ENCODE assay signal across 21 cellular contexts in the genomic region with DNA sequence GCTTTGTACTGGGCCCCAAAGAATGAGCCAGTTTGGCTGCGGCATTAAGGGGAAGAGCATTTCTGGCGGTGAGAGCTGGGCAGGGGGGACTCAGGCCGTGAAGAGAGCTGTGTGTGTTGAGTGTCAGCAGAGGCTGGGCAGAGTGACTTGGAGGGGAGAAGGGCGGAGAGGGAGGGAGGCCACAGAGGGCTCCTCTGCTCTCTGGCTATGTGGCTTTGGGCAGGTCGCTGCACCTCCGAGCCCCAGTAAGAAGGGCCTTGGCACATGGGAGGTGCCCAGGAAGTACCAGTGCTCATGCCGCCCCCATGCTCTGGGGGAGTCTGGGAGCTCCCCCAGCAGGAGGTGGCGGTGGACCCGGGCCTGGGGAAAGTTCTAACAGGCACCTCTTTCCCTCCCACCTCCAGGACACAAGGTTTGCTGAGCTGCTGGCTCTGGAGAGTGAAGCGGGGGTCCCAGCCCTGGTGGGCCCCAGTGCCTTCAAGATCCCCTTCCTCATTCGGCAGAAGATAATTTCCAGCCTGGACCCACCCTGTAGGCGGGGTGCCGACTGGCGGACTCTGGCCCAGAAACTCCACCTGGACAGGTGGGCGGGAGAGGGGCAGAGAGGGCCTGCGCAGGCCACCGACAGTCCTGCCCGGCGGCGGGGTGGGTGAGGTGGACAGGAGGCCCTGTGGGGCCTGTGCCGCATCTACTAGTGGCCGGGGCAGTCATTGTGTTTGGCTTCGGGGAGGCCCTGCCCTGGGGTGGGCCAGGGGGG. TPM values are rescaled to one million over a fixed set of nuclear protein-coding genes. Genes with fewer than 3 reads are reported as not detected.
DNase-seq lines count a peak whose midpoint lies in the region; ATAC-seq and TF ChIP-seq lines count a peak whose summit lies in the region.
"Had no signal": no experiment of that assay in that cellular context is flagged by ENCODE, and none has a peak within 500 bp of the region (broad histone marks: within the 10 kb centered on the region; RNA-seq: fewer than 3 reads in every experiment).

No MANE protein-coding gene starts in this region.

- no peaks in the 10 kb centered on the region for H3K4me1 ChIP-seq in H9 (ENCODE audit: insufficient read depth, low read length)
- peaks cover 14 to 27% of the 10 kb centered on the region in 2 donors for H3K4me1 ChIP-seq in neuronal stem cell (ENCODE audit: control insufficient read depth in 2 of 2, insufficient read depth in 1 of 2, low read depth in 1 of 2, low read length in 2 of 2)
- no peaks in the 10 kb centered on the region for H3K4me1 ChIP-seq in mesendoderm (ENCODE audit: control insufficient read depth, low read depth, low read length)

- no peak overlapping the region for H2BK12ac ChIP-seq in H9 (ENCODE audit: insufficient read length, low read depth, low read length)
- no peak overlapping the region for H2BK12ac ChIP-seq in neuronal stem cell (ENCODE audit: low read length)

- H3K4me3 ChIP-seq in neuronal stem cell (ENCODE audit: low read length in 2 of 2) (no peak overlapping the region), mesendoderm (ENCODE audit: low read length) (no peak overlapping the region)
- H3K4me3 ChIP-seq: GM12878, GM23248, K562 had no signal

- no peaks in the 10 kb centered on the region; a peak in 1 of 7 replicates for H3K36me3 Mint-ChIP-seq in H9 (ENCODE audit: insufficient read depth in 1 of 3, low read depth in 3 of 3)
- peaks cover 59% of the 10 kb centered on the region for H3K36me3 Mint-ChIP-seq in dendritic cell treated with granulocyte-macrophage colony-stimulating factor and Interleukin-4, amounts not matched to agents 40 ng/mL and 50 ng/mL, for 4 days (ENCODE audit: low read depth)
- H3K36me3 Mint-ChIP-seq: CD4-positive, CD25-positive, alpha-beta regulatory T cell; CD8-positive, alpha-beta memory T cell had no signal

- H3T11ph ChIP-seq in H9 (ENCODE audit: low read length): no peak overlapping the region

- no peak overlapping the region for H3K18ac ChIP-seq in H9 (ENCODE audit: insufficient read length, low read depth, low read length)
- H3K18ac ChIP-seq in neuronal stem cell (ENCODE audit: low read length): peak overlapping the region; percentile 77
- H3K18ac ChIP-seq in mesendoderm (ENCODE audit: low read length): no peak overlapping the region

- H3K23ac ChIP-seq in H9 (ENCODE audit: insufficient read length, low read depth, low read length) (no peak overlapping the region), neuronal stem cell (ENCODE audit: low read depth, low read length, poor library complexity) (no peak overlapping the region), mesendoderm (ENCODE audit: low read length) (no peak overlapping the region)

- no peaks in the 10 kb centered on the region for H3K23me2 ChIP-seq in H9 (ENCODE audit: insufficient read length, low read depth, low read length, poor library complexity, severe bottlenecking)

- no peak overlapping the region for H4K91ac ChIP-seq in H9 (ENCODE audit: insufficient read length, low read depth, low read length)
- no peak overlapping the region for H4K91ac ChIP-seq in neuronal stem cell (ENCODE audit: low read depth, low read length, poor library complexity)

- H3K4me1 Mint-ChIP-seq in H9: peaks cover 2 to 15% of the 10 kb centered on the region in 2 experiments; a peak in 3 of 4 replicates
- H3K4me1 Mint-ChIP-seq in dendritic cell treated with granulocyte-macrophage colony-stimulating factor and Interleukin-4, amounts not matched to agents 40 ng/mL and 50 ng/mL, for 4 days (ENCODE audit: low read depth): peaks cover 34% of the 10 kb centered on the region

- ATAC-seq in HG03039 (IDR thresholded peaks at IDR 0.05; ENCODE audit: unreplicated experiment): no peak
- ATAC-seq: GM12878 had no signal

- H2BK15ac ChIP-seq in H9 (ENCODE audit: low read depth, low read length) (no peak overlapping the region), neuronal stem cell (ENCODE audit: low read length) (peak overlapping the region; percentile 62), mesendoderm (replicated peaks; ENCODE audit: low read depth) (no peak overlapping the region)

- no peaks in the 10 kb centered on the region for H4K20me1 ChIP-seq in H9 (ENCODE audit: control insufficient read depth, insufficient read depth, insufficient read length)

- no CpG with 5 or more reads among the region's 23 CpGs for WGBS in H9 (ENCODE audit: extremely low coverage, insufficient read length, low lambda C conversion rate)
- no CpG with 5 or more reads among the region's 23 CpGs for WGBS in neuronal stem cell (ENCODE audit: extremely low coverage in 2 of 2, insufficient read length in 2 of 2, insufficient replicate concordance in 1 of 2), 2 donors
- no CpG with 5 or more reads among the region's 23 CpGs for WGBS in mesendoderm (ENCODE audit: extremely low coverage, insufficient coverage, low lambda C conversion rate)

- H2AK5ac ChIP-seq in H9 (ENCODE audit: insufficient read length, low read length): no peak overlapping the region
- peak overlapping the region; percentile 88 for H2AK5ac ChIP-seq in neuronal stem cell (ENCODE audit: low read depth, low read length)
- H2AK5ac ChIP-seq in mesendoderm (ENCODE audit: low read length): no peak overlapping the region

- no peaks in the 10 kb centered on the region for H3K27me3 ChIP-seq in H9 (ENCODE audit: insufficient read depth, low read length)
- peaks cover 0 to 45% (median 0%) of the 10 kb centered on the region in 3 experiments for H3K27me3 ChIP-seq in neuronal stem cell (ENCODE audit: control insufficient read depth in 3 of 3, insufficient read depth in 3 of 3, low read depth in 1 of 3, low read length in 3 of 3)
- H3K27me3 ChIP-seq in mesendoderm (ENCODE audit: insufficient read depth, low read length, poor library complexity): no peaks in the 10 kb centered on the region
- H3K27me3 ChIP-seq: BE2C had no signal

- H3K27ac ChIP-seq in H9 (ENCODE audit: insufficient read length, low read depth, low read length): no peak overlapping the region
- no peak overlapping the region for H3K27ac ChIP-seq in neuronal stem cell (replicated peaks; ENCODE audit: low read length)
- no peak overlapping the region for H3K27ac ChIP-seq in mesendoderm (ENCODE audit: low read depth, low read length)
- H3K27ac ChIP-seq: GM23248 had no signal

- H3K36me3 ChIP-seq in neuronal stem cell (replicated peaks in 1 of 2; ENCODE audit: control insufficient read depth in 2 of 2, insufficient read depth in 2 of 2, low read length in 2 of 2) (no peaks in the 10 kb centered on the region), mesendoderm (ENCODE audit: control insufficient read depth, insufficient read depth, low read length) (no peaks in the 10 kb centered on the region)

- H2AFZ ChIP-seq in H9 (ENCODE audit: low read length) (no peak overlapping the region), neuronal stem cell (ENCODE audit: low read length) (peak overlapping the region; percentile 31)
- H2AFZ ChIP-seq: GM23248 had no signal

- H2BK5ac ChIP-seq in H9 (ENCODE audit: insufficient read length, low read length) (no peak overlapping the region), neuronal stem cell (ENCODE audit: low read length) (peak overlapping the region; percentile 35), mesendoderm (ENCODE audit: low read length) (no peak overlapping the region)

- intact Hi-C loops in dendritic cell treated with granulocyte-macrophage colony-stimulating factor and Interleukin-4, amounts not matched to agents 40 ng/mL and 50 ng/mL, for 4 days (cut with micrococcal nuclease): no loop called here

- H3K79me2 ChIP-seq in H9 (ENCODE audit: insufficient read depth, low read length) (no peaks in the 10 kb centered on the region), mesendoderm (ENCODE audit: control insufficient read depth, insufficient read depth, low read length) (no peaks in the 10 kb centered on the region)

- no peak overlapping the region for H4K8ac ChIP-seq in H9 (replicated peaks; ENCODE audit: insufficient read length, low read depth, low read length)
- no peak overlapping the region for H4K8ac ChIP-seq in neuronal stem cell (ENCODE audit: low read depth, low read length)
- H4K8ac ChIP-seq in mesendoderm (ENCODE audit: low read depth, low read length): no peak overlapping the region

- H2BK20ac ChIP-seq in H9 (ENCODE audit: low read depth, low read length, poor library complexity, severe bottlenecking): no peak overlapping the region

- no peak overlapping the region for H3K4me3 Mint-ChIP-seq in H9
- no peak overlapping the region for H3K4me3 Mint-ChIP-seq in dendritic cell treated with granulocyte-macrophage colony-stimulating factor and Interleukin-4, amounts not matched to agents 40 ng/mL and 50 ng/mL, for 4 days
- H3K4me3 Mint-ChIP-seq: CD4-positive, CD25-positive, alpha-beta regulatory T cell had no signal

- H3K56ac ChIP-seq in H9 (ENCODE audit: insufficient read length, low read depth, low read length) (no peak overlapping the region), mesendoderm (ENCODE audit: low read length) (no peak overlapping the region)

- peaks cover 3% of the 10 kb centered on the region for H3K27me3 Mint-ChIP-seq in H9 (ENCODE audit: low read depth)
- H3K27me3 Mint-ChIP-seq in dendritic cell treated with granulocyte-macrophage colony-stimulating factor and Interleukin-4, amounts not matched to agents 40 ng/mL and 50 ng/mL, for 4 days: peaks cover 23% of the 10 kb centered on the region

- DNase-seq in H9: no peak
- DNase-seq in neuronal stem cell (ENCODE audit: low spot score): no peak
- no peak for DNase-seq in NCI-H82 (lab: John Stamatoyannopoulos, UW)
- DNase-seq in mesendoderm: no peak
- DNase-seq: BE2C; C1 segment of cervical spinal cord; CD4-positive, CD25-positive, alpha-beta regulatory T cell; COR-L47; DMS 273 treated with DMSO at 0.1 percent for 48 hours; DMS53; DND-41; EL; GM23248; IMR-90 had no signal

- H3K79me1 ChIP-seq in H9 (ENCODE audit: insufficient read depth, low read depth, low read length, poor library complexity, severe bottlenecking) (no peaks in the 10 kb centered on the region), neuronal stem cell (ENCODE audit: low read depth, low read length) (no peaks in the 10 kb centered on the region), mesendoderm (ENCODE audit: low read length) (no peaks in the 10 kb centered on the region)

- no peak overlapping the region for H3K4ac ChIP-seq in H9 (ENCODE audit: low read depth, low read length)
- no peak overlapping the region for H3K4ac ChIP-seq in neuronal stem cell (ENCODE audit: low read length)
- no peak overlapping the region for H3K4ac ChIP-seq in mesendoderm (ENCODE audit: low read depth, low read length)

- H3K14ac ChIP-seq in H9 (ENCODE audit: insufficient read depth, low read length) (no peak overlapping the region), neuronal stem cell (ENCODE audit: low read length) (no peak overlapping the region)

- H3K27ac Mint-ChIP-seq in H9: peak overlapping the region in 2 of 3 experiments; percentile 84 to 91; a peak in 4 of 7 replicates
- peak overlapping the region; percentile 12 for H3K27ac Mint-ChIP-seq in dendritic cell treated with granulocyte-macrophage colony-stimulating factor and Interleukin-4, amounts not matched to agents 40 ng/mL and 50 ng/mL, for 4 days
- H3K27ac Mint-ChIP-seq: CD4-positive, CD25-positive, alpha-beta regulatory T cell; CD8-positive, alpha-beta memory T cell had no signal

- H3K9me3 ChIP-seq in H9 (ENCODE audit: control insufficient read depth, low read depth, low read length): no peaks in the 10 kb centered on the region
- no peaks in the 10 kb centered on the region for H3K9me3 ChIP-seq in neuronal stem cell (replicated peaks in 1 of 2; ENCODE audit: control insufficient read depth in 2 of 2, insufficient read depth in 1 of 2, low read depth in 1 of 2, low read length in 2 of 2)
- H3K9me3 ChIP-seq: BE2C had no signal

- no peak for TF ChIP-seq CTCF in H9 (conservative IDR thresholded peaks at IDR 0.05)

- H3K4me2 ChIP-seq in H9 (ENCODE audit: insufficient read depth, insufficient read length, low read length) (no peak overlapping the region), neuronal stem cell (ENCODE audit: insufficient read depth, low read length, poor library complexity, severe bottlenecking) (no peak overlapping the region), mesendoderm (ENCODE audit: low read length) (no peak overlapping the region)

- H2BK120ac ChIP-seq in H9 (ENCODE audit: low read depth, low read length, poor library complexity, severe bottlenecking) (no peak overlapping the region), neuronal stem cell (ENCODE audit: low read depth, low read length) (no peak overlapping the region), mesendoderm (ENCODE audit: low read depth, low read length) (no peak overlapping the region)

- H3K9me3 Mint-ChIP-seq in H9: no peaks in the 10 kb centered on the region
- peaks cover 2% of the 10 kb centered on the region for H3K9me3 Mint-ChIP-seq in dendritic cell treated with granulocyte-macrophage colony-stimulating factor and Interleukin-4, amounts not matched to agents 40 ng/mL and 50 ng/mL, for 4 days
- H3K9me3 Mint-ChIP-seq: CD4-positive, CD25-positive, alpha-beta regulatory T cell; CD8-positive, alpha-beta memory T cell had no signal

- H3K9ac ChIP-seq in H9 (ENCODE audit: extremely low read depth, insufficient read length, low read length) (no peak overlapping the region), neuronal stem cell (ENCODE audit: low read depth, low read length, poor library complexity) (peak overlapping the region; percentile 34), mesendoderm (ENCODE audit: low read length) (no peak overlapping the region)
- H3K9ac ChIP-seq: GM23248 had no signal

- no peak overlapping the region for H4K5ac ChIP-seq in H9 (ENCODE audit: insufficient read length, low read depth, low read length)
- no peak overlapping the region for H4K5ac ChIP-seq in mesendoderm (ENCODE audit: low read length)

RNA-seq across cellular contexts. Expression of a gene that starts 20.1 kb away (rescaled TPM):
- not detected in 2 replicates for total RNA-seq in H9 (2021)
- not detected for polyA plus RNA-seq in neuronal stem cell (2013, experiment 1 of 2)
- polyA plus RNA-seq in neuronal stem cell (2013, experiment 2 of 2): 0.01 TPM
- polyA plus RNA-seq in mesendoderm (2013, experiment 1 of 2): not detected
- not detected for polyA plus RNA-seq in mesendoderm (2013, experiment 2 of 2)
- total RNA-seq: A172, G401, GM23248, IMR-90 had no signal
- polyA plus RNA-seq: CD8-positive, alpha-beta memory T cell; GM23248; IMR-90; K562 had no signal
